2 cellular contexts compared by ENCODE assay signal in the genomic region with DNA sequence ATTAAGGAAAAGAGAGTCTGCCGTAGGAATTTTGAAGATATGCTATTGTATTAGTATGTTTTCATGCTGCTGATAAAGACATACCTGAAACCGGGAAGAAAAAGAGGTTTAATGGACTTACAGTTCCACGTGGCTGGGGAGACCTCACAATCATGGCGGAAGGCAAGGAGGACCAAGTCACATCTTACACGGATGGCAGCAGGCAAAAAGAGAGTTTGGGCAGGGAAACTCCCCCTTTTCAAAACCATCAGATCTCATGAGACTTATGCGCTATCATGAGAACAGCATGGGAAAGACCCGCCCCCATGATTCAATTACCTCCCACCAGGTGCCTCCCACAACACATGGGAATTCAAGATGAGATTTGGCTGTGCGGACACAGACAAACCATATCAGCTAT.
TF ChIP-seq lines count a peak whose summit lies in the region.

No MANE protein-coding gene starts in this region.

TF ChIP-seq in K562, 482 proteins besides CTCF, POLR2A, EP300 and RAD21:
- 0 out of 2 replicates have a peak, but pooled peaks have one; percentile 57 for TF ChIP-seq ZNF431 (CRISPR knock-in tag; IDR thresholded peaks at IDR 0.05)

TF ChIP-seq in HepG2, 621 proteins besides CTCF, POLR2A, EP300 and RAD21:
- peak in 1 of 2 experiments; percentile 13; a peak in 1 of 4 replicates for TF ChIP-seq KLF16 (CRISPR knock-in tag; IDR thresholded peaks at IDR 0.05)
- TF ChIP-seq PHF5A (CRISPR knock-in tag; IDR thresholded peaks at IDR 0.05; ENCODE audit: low read depth, unreplicated experiment) = peak; percentile 4
- TF ChIP-seq SALL1 (CRISPR knock-in tag; IDR thresholded peaks at IDR 0.05) = 0 out of 2 replicates have a peak, but pooled peaks have one; percentile 6
- 0 out of 2 replicates have a peak, but pooled peaks have one; percentile 1 for TF ChIP-seq ZNF792 (CRISPR knock-in tag; IDR thresholded peaks at IDR 0.05)
TF ChIP-seq in HepG2: peak in this region for 4; not testable (repeated sequence) for 617.
